9 cellular contexts compared by ENCODE assay signal in the genomic region with DNA sequence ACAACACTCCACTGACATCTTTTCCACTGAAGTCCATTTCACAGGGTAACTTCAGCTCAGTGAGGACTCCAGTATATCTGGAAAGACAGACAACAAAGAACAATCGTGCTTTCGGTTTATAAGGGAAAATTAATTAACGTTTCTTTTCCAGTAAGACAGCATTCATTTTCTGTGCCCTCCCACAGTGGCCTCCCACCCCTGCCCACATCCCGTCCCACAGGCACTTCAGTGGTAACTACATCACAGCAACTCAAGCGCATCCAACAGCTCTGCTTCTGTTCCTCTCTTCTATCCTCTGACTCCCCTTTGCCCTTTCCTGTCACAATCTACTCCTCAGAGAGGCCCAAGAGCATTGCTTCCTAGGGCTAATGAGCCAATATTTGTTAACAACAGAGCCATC. TPM values are rescaled to one million over a fixed set of nuclear protein-coding genes. Genes with fewer than 3 reads are reported as not detected.
DNase-seq lines count a peak whose midpoint lies in the region; ATAC-seq, FAIRE-seq and TF ChIP-seq lines count a peak whose summit lies in the region.
"Had no signal": no experiment of that assay in that cellular context is flagged by ENCODE, and none has a peak within 500 bp of the region (broad histone marks: within the 10 kb centered on the region; RNA-seq: fewer than 3 reads in every experiment).

No MANE protein-coding gene starts in this region.

- H3K4me3 ChIP-seq in GM12878 = peak overlapping the region; percentile 24; the same call in 1 of the 2 replicates
- H3K4me3 ChIP-seq in coronary artery = no peak overlapping the region
- H3K4me3 ChIP-seq: testis had no signal

- H4K20me1 ChIP-seq in GM12878 (ENCODE audit: control insufficient read depth, insufficient read depth) = no peaks in the 10 kb centered on the region

- H3K4me1 ChIP-seq in GM12878 (ENCODE audit: control insufficient read depth, insufficient read depth, low read length) = peaks cover 14% of the 10 kb centered on the region
- H3K4me1 ChIP-seq: testis had no signal

- no peak for TF ChIP-seq CTCF in GM12878 (IDR thresholded peaks at IDR 0.05 in 2 of 3, conservative IDR thresholded peaks at IDR 0.05 in 1 of 3; ENCODE audit: control insufficient read depth in 2 of 3, extremely low read depth in 1 of 3, insufficient read depth in 1 of 3, low read depth in 3 of 3, low read length in 3 of 3)
- no peak for TF ChIP-seq CTCF in coronary artery (IDR thresholded peaks at IDR 0.05)

- in situ Hi-C loops in GM12878 (cut with MboI) = no loop called here

- TF ChIP-seq POLR2A in GM12878 (IDR thresholded peaks at IDR 0.05; ENCODE audit: low read depth, low read length) = no peak

- H3K79me2 ChIP-seq in GM12878 (ENCODE audit: control insufficient read depth, insufficient read depth, low read length) = no peaks in the 10 kb centered on the region

- CTCF ChIA-PET in GM12878 (lab: Yijun Ruan, JAX) = interaction anchor here (1.2 to 2.0 kb wide), 3 partner anchors 20 to 62 kb away, joined by 3 to 10 read pairs (median 4); no protein-coding TSS in a partner anchor

- 1% methylated on average over 5 of the region's 5 CpGs for WGBS in GM12878 (ENCODE audit: insufficient coverage, insufficient replicate concordance, low lambda C conversion rate, missing lambda C conversion rate)

- H3K9ac ChIP-seq in GM12878 (ENCODE audit: control insufficient read depth, insufficient read depth, low read length) = peak overlapping the region; percentile 20; the same call in 1 of the 2 replicates

- peak; percentile 71 for DNase-seq in GM12878 (ENCODE audit: low read depth, low spot score)
- no peak for DNase-seq in HuH-7 (ENCODE audit: low spot score)
- no peak for DNase-seq in NAMALWA (ENCODE audit: low spot score)
- DNase-seq in coronary artery (ENCODE audit: low spot score) = no peak
- DNase-seq in HTR-8/SVneo (ENCODE audit: insufficient read length, low spot score) = no peak
- DNase-seq: testis had no signal

- peak overlapping the region; percentile 78 for H3K4me2 ChIP-seq in GM12878 (ENCODE audit: control insufficient read depth, insufficient read depth)

- H3K36me3 ChIP-seq in GM12878 (ENCODE audit: control insufficient read depth in 2 of 2, insufficient read depth in 2 of 2, low read length in 1 of 2) = peaks cover 8 to 13% of the 10 kb centered on the region in 2 experiments

- peak; percentile 49 for FAIRE-seq in GM12878 (lab: Jason Lieb, UNC)
- FAIRE-seq in HTR-8/SVneo (lab: Jason Lieb, UNC) = no peak

- no peak for TF ChIP-seq RAD21 in GM12878 (IDR thresholded peaks at IDR 0.05; ENCODE audit: insufficient read depth, low read depth, low read length)

- ATAC-seq in GM18508 (IDR thresholded peaks at IDR 0.05; ENCODE audit: insufficient read depth, unreplicated experiment) = peak; percentile 78
- peak; percentile 65 for ATAC-seq in GM19468 (IDR thresholded peaks at IDR 0.05; ENCODE audit: extremely low read depth, unreplicated experiment)
- ATAC-seq in HG03066 (IDR thresholded peaks at IDR 0.05; ENCODE audit: low read depth, unreplicated experiment) = peak; percentile 70
- peak; percentile 99 for ATAC-seq in GM12878

- intact Hi-C loops in GM12878 (cut with micrococcal nuclease; ENCODE audit: unreplicated experiment) = no loop called here

- no peaks in the 10 kb centered on the region for H3K9me3 ChIP-seq in GM12878 (replicated peaks; ENCODE audit: control insufficient read depth, insufficient read depth, low read length)
- H3K9me3 ChIP-seq: testis had no signal

- RAD21 ChIA-PET in GM12878 (lab: Charles Lee; ENCODE audit: unreplicated experiment) = interaction anchor here (0.7 to 1.3 kb wide), 4 partner anchors 14 to 81 kb away, joined by 3 to 5 read pairs (median 4); no protein-coding TSS in a partner anchor

- H2AFZ ChIP-seq in GM12878 (ENCODE audit: control insufficient read depth, low read depth, low read length) = peak overlapping the region; percentile 69

- POLR2A ChIA-PET in GM12878 (lab: Charles Lee) = interaction anchor here (1.3 kb wide), 1 partner anchor 28 kb away, joined by 4 read pairs; no protein-coding TSS in a partner anchor

- peak; percentile 13 to 49; a peak in 1 of 4 replicates for TF ChIP-seq EP300 in GM12878 (IDR thresholded peaks at IDR 0.05; ENCODE audit: borderline replicate concordance in 1 of 2, control insufficient read depth in 1 of 2, low read depth in 2 of 2, low read length in 2 of 2)

- SMC1A ChIA-PET in GM12878 (lab: Charles Lee; ENCODE audit: uncharacterized antibody, unreplicated experiment) = interaction anchor here (0.6 to 2.3 kb wide), 9 partner anchors 14 to 66 kb away, joined by 3 to 12 read pairs (median 3); no protein-coding TSS in a partner anchor

- peak overlapping the region; percentile 64 for H3K27ac ChIP-seq in GM12878 (ENCODE audit: control insufficient read depth, insufficient read depth)
- no peak overlapping the region for H3K27ac ChIP-seq in coronary artery
- H3K27ac ChIP-seq: testis had no signal

- no peaks in the 10 kb centered on the region for H3K27me3 ChIP-seq in GM12878 (replicated peaks in 1 of 2; ENCODE audit: control insufficient read depth in 2 of 2, insufficient read depth in 2 of 2, low read length in 1 of 2)
- H3K27me3 ChIP-seq: testis had no signal

- no TSS peak for BruUV-seq in GM12878 (replicated peaks; lab: Mats Ljungman, UMichigan)

TF ChIP-seq in GM12878, 131 proteins besides CTCF, POLR2A, EP300 and RAD21 (continues in another document):
- TF ChIP-seq BRCA1 (IDR thresholded peaks at IDR 0.05; ENCODE audit: low read depth, low read length) = no peak
- no peak for TF ChIP-seq NFYA (IDR thresholded peaks at IDR 0.05; ENCODE audit: borderline replicate concordance, low read depth, low read length)
- TF ChIP-seq, protein P1, sequence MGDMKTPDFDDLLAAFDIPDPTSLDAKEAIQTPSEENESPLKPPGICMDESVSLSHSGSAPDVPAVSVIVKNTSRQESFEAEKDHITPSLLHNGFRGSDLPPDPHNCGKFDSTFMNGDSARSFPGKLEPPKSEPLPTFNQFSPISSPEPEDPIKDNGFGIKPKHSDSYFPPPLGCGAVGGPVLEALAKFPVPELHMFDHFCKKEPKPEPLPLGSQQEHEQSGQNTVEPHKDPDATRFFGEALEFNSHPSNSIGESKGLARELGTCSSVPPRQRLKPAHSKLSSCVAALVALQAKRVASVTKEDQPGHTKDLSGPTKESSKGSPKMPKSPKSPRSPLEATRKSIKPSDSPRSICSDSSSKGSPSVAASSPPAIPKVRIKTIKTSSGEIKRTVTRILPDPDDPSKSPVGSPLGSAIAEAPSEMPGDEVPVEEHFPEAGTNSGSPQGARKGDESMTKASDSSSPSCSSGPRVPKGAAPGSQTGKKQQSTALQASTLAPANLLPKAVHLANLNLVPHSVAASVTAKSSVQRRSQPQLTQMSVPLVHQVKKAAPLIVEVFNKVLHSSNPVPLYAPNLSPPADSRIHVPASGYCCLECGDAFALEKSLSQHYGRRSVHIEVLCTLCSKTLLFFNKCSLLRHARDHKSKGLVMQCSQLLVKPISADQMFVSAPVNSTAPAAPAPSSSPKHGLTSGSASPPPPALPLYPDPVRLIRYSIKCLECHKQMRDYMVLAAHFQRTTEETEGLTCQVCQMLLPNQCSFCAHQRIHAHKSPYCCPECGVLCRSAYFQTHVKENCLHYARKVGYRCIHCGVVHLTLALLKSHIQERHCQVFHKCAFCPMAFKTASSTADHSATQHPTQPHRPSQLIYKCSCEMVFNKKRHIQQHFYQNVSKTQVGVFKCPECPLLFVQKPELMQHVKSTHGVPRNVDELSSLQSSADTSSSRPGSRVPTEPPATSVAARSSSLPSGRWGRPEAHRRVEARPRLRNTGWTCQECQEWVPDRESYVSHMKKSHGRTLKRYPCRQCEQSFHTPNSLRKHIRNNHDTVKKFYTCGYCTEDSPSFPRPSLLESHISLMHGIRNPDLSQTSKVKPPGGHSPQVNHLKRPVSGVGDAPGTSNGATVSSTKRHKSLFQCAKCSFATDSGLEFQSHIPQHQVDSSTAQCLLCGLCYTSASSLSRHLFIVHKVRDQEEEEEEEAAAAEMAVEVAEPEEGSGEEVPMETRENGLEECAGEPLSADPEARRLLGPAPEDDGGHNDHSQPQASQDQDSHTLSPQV (IDR thresholded peaks at IDR 0.05) = no peak
- no peak for TF ChIP-seq ETV6 (conservative IDR thresholded peaks at IDR 0.05 in 1 of 2, IDR thresholded peaks at IDR 0.05 in 1 of 2; ENCODE audit: borderline replicate concordance in 1 of 2, low read depth in 1 of 2)

RNA-seq across cellular contexts. Expression of a gene that starts 40.3 kb away (rescaled TPM):
- total RNA-seq in GM12878 (2013; cell fraction: nucleolus; rRNA removed) = 105 and 125 TPM in 2 replicates
- 124 and 125 TPM in 2 replicates for total RNA-seq in GM12878 (2014; rRNA removed)
- 97.0 and 101 TPM in 2 replicates for total RNA-seq in GM12878 (2014; rRNA removed; fragmentation: Illumina TruSeq; extraction: Trizol)
- total RNA-seq in GM12878 (2021) = 117 and 119 TPM in 2 replicates
- 49.3 TPM for polyA plus RNA-seq in GM12878 (2011; ENCODE audit: low read depth)
- polyA plus RNA-seq in GM12878 (2011; rRNA removed) = 165 and 166 TPM in 2 replicates
- polyA plus RNA-seq in GM12878 (2011; cell fraction: cytosol; rRNA removed) = 96.2 and 109 TPM in 2 replicates
- 487 and 685 TPM in 2 replicates for polyA plus RNA-seq in GM12878 (2011; cell fraction: nucleus; rRNA removed)
- 38.4 and 38.7 TPM in 2 replicates for polyA plus RNA-seq in GM12878 (2012)
- polyA plus RNA-seq in GM12878 (2014; fragmentation: Illumina TruSeq; extraction: Trizol) = 150 and 156 TPM in 2 replicates
- polyA plus RNA-seq in GM12878 (2014; fragmentation: Nextera tagmentation; extraction: Ambion mirVana) = 100 to 1,000 TPM in 1 of 2 experiments, 10 to 100 TPM in 1; 88.2 to 112 TPM
- polyA plus RNA-seq in GM12878 (2014; rRNA removed) = 128 and 129 TPM in 2 replicates
- 100 to 1,000 TPM in 1 of 2 experiments, 10 to 100 TPM in 1; 33.1 to 101 TPM for polyA plus RNA-seq in GM12878 (2016; fragmentation: Nextera tagmentation; extraction: Ambion mirVana)
- polyA minus RNA-seq in GM12878 (2011; rRNA and poly(A)+ RNA removed) = 232 and 238 TPM in 2 replicates
- 48.2 and 51.0 TPM in 2 replicates for polyA minus RNA-seq in GM12878 (2011; cell fraction: cytosol; rRNA and poly(A)+ RNA removed)
- 170 and 175 TPM in 2 replicates for polyA minus RNA-seq in GM12878 (2011; cell fraction: nucleus; rRNA and poly(A)+ RNA removed)
